19 cellular contexts compared by ENCODE assay signal in the genomic region with DNA sequence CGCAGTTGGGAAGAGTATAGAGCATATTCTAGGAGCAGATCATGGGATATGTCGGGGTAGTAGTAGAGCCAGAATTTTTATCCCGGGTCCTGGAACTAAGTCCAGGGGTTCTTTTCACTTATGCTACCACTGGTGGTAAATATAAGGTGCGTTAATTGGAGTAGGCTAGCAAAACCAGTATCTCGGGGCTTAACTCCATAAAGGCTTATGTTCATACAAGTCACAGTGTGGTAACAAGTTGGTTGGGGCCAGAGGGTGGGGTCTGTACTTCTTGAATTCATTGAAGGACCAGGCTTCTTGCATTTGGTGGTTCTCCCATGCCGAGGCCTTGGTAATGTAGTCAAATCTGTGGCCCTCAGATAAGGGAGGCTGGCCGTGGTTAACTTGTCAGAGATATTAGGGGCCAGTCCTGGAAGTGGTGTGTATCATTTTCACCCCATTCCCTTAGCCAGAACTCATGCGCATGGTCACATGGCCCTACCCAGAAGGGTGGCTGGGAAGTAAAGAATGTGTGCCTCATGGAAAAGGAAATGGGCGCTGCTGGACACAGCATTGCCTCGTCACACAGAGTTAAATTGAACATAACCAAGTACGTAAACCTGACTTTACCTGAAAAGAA. TPM values are rescaled to one million over a fixed set of nuclear protein-coding genes. Genes with fewer than 3 reads are reported as not detected.
DNase-seq lines count a peak whose midpoint lies in the region; ATAC-seq and TF ChIP-seq lines count a peak whose summit lies in the region.
"Had no signal": no experiment of that assay in that cellular context is flagged by ENCODE, and none has a peak within 500 bp of the region (broad histone marks: within the 10 kb centered on the region; RNA-seq: fewer than 3 reads in every experiment).

No MANE protein-coding gene starts in this region.

- no peak for ATAC-seq in CD4-positive, CD25-positive, alpha-beta regulatory T cell (ENCODE audit: low read depth in 2 of 2)
- no peak for ATAC-seq in esophagus mucosa
- ATAC-seq: left lung had no signal

- H3K4me3 ChIP-seq in CD4-positive, CD25-positive, alpha-beta regulatory T cell (ENCODE audit: low read depth, low read length), result no peak overlapping the region
- no peak overlapping the region for H3K4me3 ChIP-seq in foreskin fibroblast (ENCODE audit: low read depth in 1 of 2, low read length in 2 of 2)

- peak overlapping the region in 1 of 3 donors; percentile 33 for H3K27ac Mint-ChIP-seq in CD4-positive, CD25-positive, alpha-beta regulatory T cell
- H3K27ac Mint-ChIP-seq in activated T-helper 1 cell treated with anti-CD3 and anti-CD28 coated beads, Interleukin-12 subunit alpha, Interleukin-12 subunit beta, Interleukin-2, Interleukin-4 antibody, amounts not matched to agents 30 ng/mL and 10 ng/mL and 1 ng/mL, durations not matched to agents 14 hours and 24 hours and 36 hours, result peak overlapping the region; percentile 53
- H3K27ac Mint-ChIP-seq in nephron progenitor cell, result no peak overlapping the region

- peaks cover 13% of the 10 kb centered on the region for H3K36me3 Mint-ChIP-seq in CD4-positive, CD25-positive, alpha-beta regulatory T cell
- H3K36me3 Mint-ChIP-seq in activated T-helper 1 cell treated with anti-CD3 and anti-CD28 coated beads, Interleukin-12 subunit alpha, Interleukin-12 subunit beta, Interleukin-2, Interleukin-4 antibody, amounts not matched to agents 30 ng/mL and 10 ng/mL and 1 ng/mL, durations not matched to agents 14 hours and 24 hours and 36 hours (ENCODE audit: low read depth), result peaks cover 10% of the 10 kb centered on the region
- H3K36me3 Mint-ChIP-seq in nephron progenitor cell (ENCODE audit: low read depth), result peaks cover 5% of the 10 kb centered on the region

- peak overlapping the region in 3 of 4 donors; percentile 46 to 91 (median 66) for H3K4me3 Mint-ChIP-seq in CD4-positive, CD25-positive, alpha-beta regulatory T cell
- peak overlapping the region; percentile 27 for H3K4me3 Mint-ChIP-seq in activated T-helper 1 cell treated with anti-CD3 and anti-CD28 coated beads, Interleukin-12 subunit alpha, Interleukin-12 subunit beta, Interleukin-2, Interleukin-4 antibody, amounts not matched to agents 30 ng/mL and 10 ng/mL and 1 ng/mL, durations not matched to agents 14 hours and 24 hours and 36 hours
- H3K4me3 Mint-ChIP-seq in nephron progenitor cell, result peak overlapping the region; percentile 91

- intact Hi-C loops in activated T-helper 1 cell treated with anti-CD3 and anti-CD28 coated beads, Interleukin-12 subunit alpha, Interleukin-12 subunit beta, Interleukin-2, Interleukin-4 antibody, amounts not matched to agents 30 ng/mL and 10 ng/mL and 1 ng/mL, durations not matched to agents 14 hours and 24 hours and 36 hours (cut with micrococcal nuclease), result loop anchor here (5.0 kb wide), 1 partner anchor 245 kb away; a partner anchor contains a TSS

- H3K4me1 Mint-ChIP-seq in CD4-positive, CD25-positive, alpha-beta regulatory T cell, result peaks cover 18 to 36% (median 28%) of the 10 kb centered on the region in 4 donors
- H3K4me1 Mint-ChIP-seq in activated T-helper 1 cell treated with anti-CD3 and anti-CD28 coated beads, Interleukin-12 subunit alpha, Interleukin-12 subunit beta, Interleukin-2, Interleukin-4 antibody, amounts not matched to agents 30 ng/mL and 10 ng/mL and 1 ng/mL, durations not matched to agents 14 hours and 24 hours and 36 hours (ENCODE audit: low read depth), result peaks cover 20% of the 10 kb centered on the region
- peaks cover 28% of the 10 kb centered on the region for H3K4me1 Mint-ChIP-seq in nephron progenitor cell

- no peaks in the 10 kb centered on the region for H3K27me3 ChIP-seq in CD4-positive, CD25-positive, alpha-beta regulatory T cell (ENCODE audit: control insufficient read depth, insufficient read depth, low read length)
- H3K27me3 ChIP-seq: left lung, testis had no signal

- H3K9me3 Mint-ChIP-seq in CD4-positive, CD25-positive, alpha-beta regulatory T cell, result no peaks in the 10 kb centered on the region
- H3K9me3 Mint-ChIP-seq in activated T-helper 1 cell treated with anti-CD3 and anti-CD28 coated beads, Interleukin-12 subunit alpha, Interleukin-12 subunit beta, Interleukin-2, Interleukin-4 antibody, amounts not matched to agents 30 ng/mL and 10 ng/mL and 1 ng/mL, durations not matched to agents 14 hours and 24 hours and 36 hours, result no peaks in the 10 kb centered on the region
- no peaks in the 10 kb centered on the region for H3K9me3 Mint-ChIP-seq in nephron progenitor cell

- peaks cover 5% of the 10 kb centered on the region for H3K27me3 Mint-ChIP-seq in CD4-positive, CD25-positive, alpha-beta regulatory T cell
- peaks cover 13% of the 10 kb centered on the region for H3K27me3 Mint-ChIP-seq in activated T-helper 1 cell treated with anti-CD3 and anti-CD28 coated beads, Interleukin-12 subunit alpha, Interleukin-12 subunit beta, Interleukin-2, Interleukin-4 antibody, amounts not matched to agents 30 ng/mL and 10 ng/mL and 1 ng/mL, durations not matched to agents 14 hours and 24 hours and 36 hours (ENCODE audit: insufficient read depth)
- H3K27me3 Mint-ChIP-seq in nephron progenitor cell (ENCODE audit: low read depth, poor library complexity), result peaks cover 3% of the 10 kb centered on the region

- TF ChIP-seq CTCF in nephron progenitor cell (IDR thresholded peaks at IDR 0.05) (no peak), foreskin fibroblast (IDR thresholded peaks at IDR 0.05; ENCODE audit: low read depth, low read length) (no peak)

- no peak for DNase-seq in CD4-positive, CD25-positive, alpha-beta regulatory T cell
- peak in 49 of 76 experiments; percentile 5 to 59 (median 31) for DNase-seq in HUDEP-2 (lab: John Stamatoyannopoulos, UW; ENCODE audit: unreplicated experiment in 76 of 76)
- no peak for DNase-seq in activated T-helper 1 cell treated with anti-CD3 and anti-CD28 coated beads, Interleukin-12 subunit alpha, Interleukin-12 subunit beta, Interleukin-2, Interleukin-4 antibody, amounts not matched to agents 30 ng/mL and 10 ng/mL and 1 ng/mL, durations not matched to agents 14 hours and 24 hours and 36 hours (ENCODE audit: low spot score)
- no peak for DNase-seq in nephron progenitor cell
- DNase-seq in foreskin fibroblast, result no peak
- no peak for DNase-seq in kidney tubule cell (ENCODE audit: low spot score)
- no peak for DNase-seq in SKM-1 treated with dmso at 0.1 percent for 144 hours (lab: John Stamatoyannopoulos, UW; ENCODE audit: unreplicated experiment)
- DNase-seq: aorta; cortex of kidney; DMS153; left lung; MM.1S; NCI-H2029 treated with DMSO at 0.1 percent for 48 hours; NCI-H69; stimulated activated CD4-positive, alpha-beta T cell treated with anti-CD3 and anti-CD28 coated beads, Interleukin-2, amount 100 ng/mL, for 24 hours; stimulated activated CD8-positive, alpha-beta memory T cell treated with anti-CD3 and anti-CD28 coated beads, Interleukin-4, amount 100 ng/mL, for 48 hours; T-helper 9 cell; testis had no signal

- peaks cover 23% of the 10 kb centered on the region for H3K4me1 ChIP-seq in CD4-positive, CD25-positive, alpha-beta regulatory T cell (ENCODE audit: control insufficient read depth, insufficient read depth, low read length, poor library complexity, severe bottlenecking)

- no peak overlapping the region for H3K27ac ChIP-seq in CD4-positive, CD25-positive, alpha-beta regulatory T cell (ENCODE audit: insufficient read depth, low read length, poor library complexity, severe bottlenecking)

- peaks cover 7% of the 10 kb centered on the region for H3K36me3 ChIP-seq in CD4-positive, CD25-positive, alpha-beta regulatory T cell (ENCODE audit: control insufficient read depth, insufficient read depth, low read length)

- H3K9me3 ChIP-seq in CD4-positive, CD25-positive, alpha-beta regulatory T cell (ENCODE audit: control insufficient read depth in 2 of 2, low read length in 2 of 2), result no peaks in the 10 kb centered on the region
- H3K9me3 ChIP-seq: left lung, testis had no signal

RNA-seq across cellular contexts. Expression of a gene that starts 1.5 kb away (rescaled TPM):
- 20.4 TPM for total RNA-seq in CD4-positive, CD25-positive, alpha-beta regulatory T cell
- polyA plus RNA-seq in CD4-positive, CD25-positive, alpha-beta regulatory T cell, result 10 to 100 TPM in 1 of 4 donors, 1 to 10 TPM in 3; 9.2 to 14.3 (median 9.6) TPM
- 7.0 and 7.1 TPM in 2 replicates for total RNA-seq in activated T-helper 1 cell treated with anti-CD3 and anti-CD28 coated beads, Interleukin-12 subunit alpha, Interleukin-12 subunit beta, Interleukin-2, Interleukin-4 antibody, amounts not matched to agents 30 ng/mL and 10 ng/mL and 1 ng/mL, durations not matched to agents 14 hours and 24 hours and 36 hours
- total RNA-seq in esophagus mucosa, result 6.5 TPM

Comparison
In these comparisons a context has a peak if more than half of its experiments do, and no peak if none do; other contexts are left out.
1. DNase-seq: peak in HUDEP-2 (49 of 76); none in CD4-positive, CD25-positive, alpha-beta regulatory T cell (0 of 3), activated T-helper 1 cell treated with anti-CD3 and anti-CD28 coated beads, Interleukin-12 subunit alpha, Interleukin-12 subunit beta, Interleukin-2, Interleukin-4 antibody, amounts not matched to agents 30 ng/mL and 10 ng/mL and 1 ng/mL, durations not matched to agents 14 hours and 24 hours and 36 hours (single experiment), nephron progenitor cell (single experiment), foreskin fibroblast (0 of 2), kidney tubule cell (single experiment) and SKM-1 treated with dmso at 0.1 percent for 144 hours (single experiment).
2. H3K4me3 Mint-ChIP-seq: peak in every context shown above with its lines; median percentile 91 in nephron progenitor cell; 66 in CD4-positive, CD25-positive, alpha-beta regulatory T cell; 27 in activated T-helper 1 cell treated with anti-CD3 and anti-CD28 coated beads, Interleukin-12 subunit alpha, Interleukin-12 subunit beta, Interleukin-2, Interleukin-4 antibody, amounts not matched to agents 30 ng/mL and 10 ng/mL and 1 ng/mL, durations not matched to agents 14 hours and 24 hours and 36 hours.